In genomic region chr10:2700626-2701305, GRCh38 we compare ENCODE assay signal across 1 cellular context.
TF ChIP-seq lines count a peak whose summit lies in the region.

No MANE protein-coding gene starts in this region.

TF ChIP-seq in GM12878, 131 proteins besides CTCF, POLR2A, EP300 and RAD21 (continued from another document and continues in another):
- TF ChIP-seq PRDM15 (CRISPR knock-in tag; IDR thresholded peaks at IDR 0.05) = no peak
- peak; percentile 77 for TF ChIP-seq SPI1 (IDR thresholded peaks at IDR 0.05; ENCODE audit: borderline replicate concordance, insufficient read depth, low read depth, low read length)
- no peak for TF ChIP-seq EED (IDR thresholded peaks at IDR 0.05; ENCODE audit: low read depth)
- TF ChIP-seq IKZF2 (IDR thresholded peaks at IDR 0.05) = peak in 1 of 2 experiments; percentile 28; a peak in 2 of 4 replicates
- no peak for TF ChIP-seq JUNB (IDR thresholded peaks at IDR 0.05)
- no peak for TF ChIP-seq HCFC1 (IDR thresholded peaks at IDR 0.05; ENCODE audit: low read length)
- no peak for TF ChIP-seq RFX5 (IDR thresholded peaks at IDR 0.05; ENCODE audit: low read depth, low read length)
- no peak for TF ChIP-seq MXI1 (IDR thresholded peaks at IDR 0.05; ENCODE audit: low read depth, low read length)
- TF ChIP-seq MTA2 (IDR thresholded peaks at IDR 0.05; ENCODE audit: low read depth) = no peak
- TF ChIP-seq CBX3 (IDR thresholded peaks at IDR 0.05; ENCODE audit: borderline replicate concordance, low read depth) = no peak
- TF ChIP-seq ZNF207 (IDR thresholded peaks at IDR 0.05; ENCODE audit: borderline replicate concordance) = no peak
- TF ChIP-seq PML (IDR thresholded peaks at IDR 0.05; ENCODE audit: low read length) = no peak
- no peak for TF ChIP-seq POLR2AphosphoS5 (IDR thresholded peaks at IDR 0.05; ENCODE audit: low read length)
- no peak for TF ChIP-seq FOS (IDR thresholded peaks at IDR 0.05; ENCODE audit: borderline replicate concordance, extremely low read depth, insufficient read length)
- no peak for TF ChIP-seq USF1 (IDR thresholded peaks at IDR 0.05; ENCODE audit: borderline replicate concordance, extremely low read length, insufficient read depth, low read depth, low read length)
- TF ChIP-seq TCF3 (IDR thresholded peaks at IDR 0.05; ENCODE audit: borderline replicate concordance, insufficient read depth, low read depth, low read length) = 0 out of 2 replicates have a peak, but pooled peaks have one; percentile 44
- no peak for TF ChIP-seq HDAC2 (IDR thresholded peaks at IDR 0.05)
- TF ChIP-seq IRF5 (IDR thresholded peaks at IDR 0.05; ENCODE audit: borderline replicate concordance) = no peak
- TF ChIP-seq WRNIP1 (IDR thresholded peaks at IDR 0.05; ENCODE audit: borderline replicate concordance, low read depth, low read length) = no peak
- TF ChIP-seq, protein P1, sequence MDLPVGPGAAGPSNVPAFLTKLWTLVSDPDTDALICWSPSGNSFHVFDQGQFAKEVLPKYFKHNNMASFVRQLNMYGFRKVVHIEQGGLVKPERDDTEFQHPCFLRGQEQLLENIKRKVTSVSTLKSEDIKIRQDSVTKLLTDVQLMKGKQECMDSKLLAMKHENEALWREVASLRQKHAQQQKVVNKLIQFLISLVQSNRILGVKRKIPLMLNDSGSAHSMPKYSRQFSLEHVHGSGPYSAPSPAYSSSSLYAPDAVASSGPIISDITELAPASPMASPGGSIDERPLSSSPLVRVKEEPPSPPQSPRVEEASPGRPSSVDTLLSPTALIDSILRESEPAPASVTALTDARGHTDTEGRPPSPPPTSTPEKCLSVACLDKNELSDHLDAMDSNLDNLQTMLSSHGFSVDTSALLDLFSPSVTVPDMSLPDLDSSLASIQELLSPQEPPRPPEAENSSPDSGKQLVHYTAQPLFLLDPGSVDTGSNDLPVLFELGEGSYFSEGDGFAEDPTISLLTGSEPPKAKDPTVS (IDR thresholded peaks at IDR 0.05; ENCODE audit: low read depth, low read length) = no peak
- no peak for TF ChIP-seq SRF (IDR thresholded peaks at IDR 0.05; ENCODE audit: low read depth in 2 of 2, low read length in 2 of 2)
- TF ChIP-seq, protein P2, sequence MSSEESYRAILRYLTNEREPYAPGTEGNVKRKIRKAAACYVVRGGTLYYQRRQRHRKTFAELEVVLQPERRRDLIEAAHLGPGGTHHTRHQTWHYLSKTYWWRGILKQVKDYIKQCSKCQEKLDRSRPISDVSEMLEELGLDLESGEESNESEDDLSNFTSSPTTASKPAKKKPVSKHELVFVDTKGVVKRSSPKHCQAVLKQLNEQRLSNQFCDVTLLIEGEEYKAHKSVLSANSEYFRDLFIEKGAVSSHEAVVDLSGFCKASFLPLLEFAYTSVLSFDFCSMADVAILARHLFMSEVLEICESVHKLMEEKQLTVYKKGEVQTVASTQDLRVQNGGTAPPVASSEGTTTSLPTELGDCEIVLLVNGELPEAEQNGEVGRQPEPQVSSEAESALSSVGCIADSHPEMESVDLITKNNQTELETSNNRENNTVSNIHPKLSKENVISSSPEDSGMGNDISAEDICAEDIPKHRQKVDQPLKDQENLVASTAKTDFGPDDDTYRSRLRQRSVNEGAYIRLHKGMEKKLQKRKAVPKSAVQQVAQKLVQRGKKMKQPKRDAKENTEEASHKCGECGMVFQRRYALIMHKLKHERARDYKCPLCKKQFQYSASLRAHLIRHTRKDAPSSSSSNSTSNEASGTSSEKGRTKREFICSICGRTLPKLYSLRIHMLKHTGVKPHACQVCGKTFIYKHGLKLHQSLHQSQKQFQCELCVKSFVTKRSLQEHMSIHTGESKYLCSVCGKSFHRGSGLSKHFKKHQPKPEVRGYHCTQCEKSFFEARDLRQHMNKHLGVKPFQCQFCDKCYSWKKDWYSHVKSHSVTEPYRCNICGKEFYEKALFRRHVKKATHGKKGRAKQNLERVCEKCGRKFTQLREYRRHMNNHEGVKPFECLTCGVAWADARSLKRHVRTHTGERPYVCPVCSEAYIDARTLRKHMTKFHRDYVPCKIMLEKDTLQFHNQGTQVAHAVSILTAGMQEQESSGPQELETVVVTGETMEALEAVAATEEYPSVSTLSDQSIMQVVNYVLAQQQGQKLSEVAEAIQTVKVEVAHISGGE (CRISPR knock-in tag; IDR thresholded peaks at IDR 0.05) = no peak
- TF ChIP-seq TCF12 (IDR thresholded peaks at IDR 0.05; ENCODE audit: low read depth, low read length) = peak; percentile 96
- TF ChIP-seq KDM1A (IDR thresholded peaks at IDR 0.05; ENCODE audit: borderline replicate concordance) = no peak
- TF ChIP-seq SREBF1 (IDR thresholded peaks at IDR 0.05; ENCODE audit: low read length) = no peak
- TF ChIP-seq CHD4 (IDR thresholded peaks at IDR 0.05) = no peak
- no peak for TF ChIP-seq CEBPZ (IDR thresholded peaks at IDR 0.05; ENCODE audit: low read depth, low read length)
- TF ChIP-seq RCOR1 (conservative IDR thresholded peaks at IDR 0.05; ENCODE audit: low read depth, low read length) = no peak
- no peak for TF ChIP-seq MEF2A (IDR thresholded peaks at IDR 0.05; ENCODE audit: insufficient read depth, low read depth, low read length)
- TF ChIP-seq ASH2L (IDR thresholded peaks at IDR 0.05; ENCODE audit: borderline replicate concordance, low read depth) = no peak
- TF ChIP-seq ATF7 (IDR thresholded peaks at IDR 0.05; ENCODE audit: low read depth) = no peak
- TF ChIP-seq ZNF217 (IDR thresholded peaks at IDR 0.05) = no peak
- no peak for TF ChIP-seq MLLT1 (IDR thresholded peaks at IDR 0.05)
- TF ChIP-seq, protein P3, sequence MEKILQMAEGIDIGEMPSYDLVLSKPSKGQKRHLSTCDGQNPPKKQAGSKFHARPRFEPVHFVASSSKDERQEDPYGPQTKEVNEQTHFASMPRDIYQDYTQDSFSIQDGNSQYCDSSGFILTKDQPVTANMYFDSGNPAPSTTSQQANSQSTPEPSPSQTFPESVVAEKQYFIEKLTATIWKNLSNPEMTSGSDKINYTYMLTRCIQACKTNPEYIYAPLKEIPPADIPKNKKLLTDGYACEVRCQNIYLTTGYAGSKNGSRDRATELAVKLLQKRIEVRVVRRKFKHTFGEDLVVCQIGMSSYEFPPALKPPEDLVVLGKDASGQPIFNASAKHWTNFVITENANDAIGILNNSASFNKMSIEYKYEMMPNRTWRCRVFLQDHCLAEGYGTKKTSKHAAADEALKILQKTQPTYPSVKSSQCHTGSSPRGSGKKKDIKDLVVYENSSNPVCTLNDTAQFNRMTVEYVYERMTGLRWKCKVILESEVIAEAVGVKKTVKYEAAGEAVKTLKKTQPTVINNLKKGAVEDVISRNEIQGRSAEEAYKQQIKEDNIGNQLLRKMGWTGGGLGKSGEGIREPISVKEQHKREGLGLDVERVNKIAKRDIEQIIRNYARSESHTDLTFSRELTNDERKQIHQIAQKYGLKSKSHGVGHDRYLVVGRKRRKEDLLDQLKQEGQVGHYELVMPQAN (conservative IDR thresholded peaks at IDR 0.05) = no peak
- TF ChIP-seq POLR2AphosphoS2 (IDR thresholded peaks at IDR 0.05; ENCODE audit: low read depth, low read length) = no peak
- no peak for TF ChIP-seq CREB1 (IDR thresholded peaks at IDR 0.05; ENCODE audit: low read depth)
- TF ChIP-seq BRCA1 (IDR thresholded peaks at IDR 0.05; ENCODE audit: low read depth, low read length) = no peak
- TF ChIP-seq PAX5 (IDR thresholded peaks at IDR 0.05; ENCODE audit: borderline replicate concordance, low read depth, low read length) = peak; percentile 52; the same call in 1 of the 2 replicates
- no peak for TF ChIP-seq ZNF384 (IDR thresholded peaks at IDR 0.05; ENCODE audit: borderline replicate concordance, low read depth, low read length)
- TF ChIP-seq CBFB (IDR thresholded peaks at IDR 0.05; ENCODE audit: low read depth) = no peak
- peak; percentile 75 for TF ChIP-seq IKZF1 (conservative IDR thresholded peaks at IDR 0.05)
- no peak for TF ChIP-seq ELK1 (IDR thresholded peaks at IDR 0.05; ENCODE audit: low read depth, low read length)
- TF ChIP-seq TAF1 (IDR thresholded peaks at IDR 0.05; ENCODE audit: borderline replicate concordance, low read depth, low read length) = no peak
